ENCODE assay signal across 1 cellular context in genomic region chr1:146020058-146020738, GRCh38.
TF ChIP-seq lines count a peak whose summit lies in the region.

No MANE protein-coding gene starts in this region.

TF ChIP-seq in GM23338, 12 proteins besides CTCF, POLR2A, EP300 and RAD21 (continued from another document):
- TF ChIP-seq ZNF462 (CRISPR knock-in tag; IDR thresholded peaks at IDR 0.05) (no peak), NANOG (IDR thresholded peaks at IDR 0.05; ENCODE audit: borderline replicate concordance) (no peak), POLR2AphosphoS5 (IDR thresholded peaks at IDR 0.05; ENCODE audit: low read depth) (no peak), CREB1 (CRISPR knock-in tag; IDR thresholded peaks at IDR 0.05; ENCODE audit: low read depth) (no peak), ZNF331 (CRISPR knock-in tag; IDR thresholded peaks at IDR 0.05; ENCODE audit: low read depth) (no peak), EZH2 (IDR thresholded peaks at IDR 0.05; ENCODE audit: low read depth, unreplicated experiment) (no peak), ETS1 (IDR thresholded peaks at IDR 0.05) (no peak)
